Comparison of ENCODE assay signal across 1 cellular context in the genomic region with DNA sequence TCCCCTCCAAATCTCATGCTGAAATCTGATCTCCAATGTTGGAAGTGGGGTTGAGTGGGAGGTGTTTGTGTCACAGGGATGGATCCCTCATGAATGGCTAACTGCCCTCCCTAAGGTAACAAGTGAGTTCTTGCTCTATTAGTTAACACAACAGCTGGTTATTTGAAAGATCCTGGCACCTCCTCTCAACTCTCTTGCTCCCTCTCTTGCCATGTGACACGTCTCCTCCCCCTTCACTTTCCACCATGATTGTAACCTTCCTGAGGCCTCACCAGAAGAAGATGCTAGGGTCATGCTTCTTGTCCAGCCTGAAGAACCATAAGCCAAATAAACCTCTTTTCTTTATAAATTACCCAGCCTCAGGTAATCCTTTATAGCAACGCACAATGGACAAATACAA.
TF ChIP-seq lines count a peak whose summit lies in the region.

No MANE protein-coding gene starts in this region.

TF ChIP-seq in K562, 482 proteins besides CTCF, POLR2A, EP300 and RAD21:
- TF ChIP-seq ZNF766 (CRISPR knock-in tag; conservative IDR thresholded peaks at IDR 0.05) = 0 out of 2 replicates have a peak, but pooled peaks have one; percentile 25
- TF ChIP-seq, protein P1, sequence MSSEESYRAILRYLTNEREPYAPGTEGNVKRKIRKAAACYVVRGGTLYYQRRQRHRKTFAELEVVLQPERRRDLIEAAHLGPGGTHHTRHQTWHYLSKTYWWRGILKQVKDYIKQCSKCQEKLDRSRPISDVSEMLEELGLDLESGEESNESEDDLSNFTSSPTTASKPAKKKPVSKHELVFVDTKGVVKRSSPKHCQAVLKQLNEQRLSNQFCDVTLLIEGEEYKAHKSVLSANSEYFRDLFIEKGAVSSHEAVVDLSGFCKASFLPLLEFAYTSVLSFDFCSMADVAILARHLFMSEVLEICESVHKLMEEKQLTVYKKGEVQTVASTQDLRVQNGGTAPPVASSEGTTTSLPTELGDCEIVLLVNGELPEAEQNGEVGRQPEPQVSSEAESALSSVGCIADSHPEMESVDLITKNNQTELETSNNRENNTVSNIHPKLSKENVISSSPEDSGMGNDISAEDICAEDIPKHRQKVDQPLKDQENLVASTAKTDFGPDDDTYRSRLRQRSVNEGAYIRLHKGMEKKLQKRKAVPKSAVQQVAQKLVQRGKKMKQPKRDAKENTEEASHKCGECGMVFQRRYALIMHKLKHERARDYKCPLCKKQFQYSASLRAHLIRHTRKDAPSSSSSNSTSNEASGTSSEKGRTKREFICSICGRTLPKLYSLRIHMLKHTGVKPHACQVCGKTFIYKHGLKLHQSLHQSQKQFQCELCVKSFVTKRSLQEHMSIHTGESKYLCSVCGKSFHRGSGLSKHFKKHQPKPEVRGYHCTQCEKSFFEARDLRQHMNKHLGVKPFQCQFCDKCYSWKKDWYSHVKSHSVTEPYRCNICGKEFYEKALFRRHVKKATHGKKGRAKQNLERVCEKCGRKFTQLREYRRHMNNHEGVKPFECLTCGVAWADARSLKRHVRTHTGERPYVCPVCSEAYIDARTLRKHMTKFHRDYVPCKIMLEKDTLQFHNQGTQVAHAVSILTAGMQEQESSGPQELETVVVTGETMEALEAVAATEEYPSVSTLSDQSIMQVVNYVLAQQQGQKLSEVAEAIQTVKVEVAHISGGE (CRISPR knock-in tag; IDR thresholded peaks at IDR 0.05) = peak in 1 of 3 experiments; percentile 58; a peak in 1 of 6 replicates
- TF ChIP-seq ZNF76 (CRISPR knock-in tag; IDR thresholded peaks at IDR 0.05; ENCODE audit: borderline replicate concordance) = no peak
